Comparison of ENCODE assay signal across 8 cellular contexts in the genomic region with DNA sequence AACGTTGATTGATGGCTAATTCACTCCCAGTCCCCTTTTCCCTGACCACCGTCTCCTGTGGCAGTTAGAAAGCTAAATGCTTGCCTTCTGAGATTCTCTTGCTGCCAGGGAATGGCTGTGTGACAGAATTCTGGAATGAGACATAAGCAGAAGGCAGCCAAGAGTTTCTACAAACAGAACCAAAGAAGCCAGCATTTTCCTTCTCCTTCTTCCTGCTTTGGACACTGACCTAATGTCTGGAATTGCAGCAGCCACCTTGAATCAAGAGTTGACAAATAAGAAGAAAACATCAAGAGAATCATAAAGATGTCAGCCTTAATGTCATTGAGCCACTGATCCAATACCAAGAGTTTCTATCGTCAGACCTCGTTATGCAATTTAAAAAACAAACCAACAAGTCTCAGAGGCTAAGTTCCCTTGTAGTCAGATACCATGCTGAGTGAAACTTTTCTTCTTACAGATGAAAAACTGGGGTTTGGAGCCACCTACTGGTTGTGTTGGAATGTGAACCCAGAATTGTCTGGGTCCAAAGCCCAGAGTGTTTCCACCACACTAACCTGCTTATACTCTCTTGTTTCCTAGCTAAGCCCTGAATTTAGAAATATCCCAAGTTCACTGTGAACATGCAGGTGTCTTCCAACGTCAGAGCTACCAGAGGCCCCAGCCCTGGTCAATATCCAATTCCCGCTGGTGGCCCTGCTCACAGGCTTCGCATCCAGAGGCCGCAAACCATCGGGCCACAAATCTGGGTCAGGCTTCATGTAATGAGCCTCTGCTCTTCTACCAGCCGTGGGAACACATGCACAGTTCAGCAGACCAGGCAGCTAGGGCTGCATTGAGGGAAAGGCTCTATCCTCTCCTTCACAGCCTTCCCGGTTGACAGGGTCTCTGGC. TPM values are rescaled to one million over a fixed set of nuclear protein-coding genes. Genes with fewer than 3 reads are reported as not detected.
A peak's percentile ranks its signal among the peaks of the same experiment; 100 is the strongest.
DNase-seq lines count a peak whose midpoint lies in the region; ATAC-seq and TF ChIP-seq lines count a peak whose summit lies in the region.

No MANE protein-coding gene starts in this region.

- POLR2A ChIA-PET in AG04449 (lab: Yijun Ruan, JAX), result no interaction called here
- POLR2A ChIA-PET in naive thymus-derived CD8-positive, alpha-beta T cell (lab: Charles Lee), result no interaction called here

- ATAC-seq in GM18520 (IDR thresholded peaks at IDR 0.05; ENCODE audit: unreplicated experiment), result peak; percentile 61
- peak; percentile 77 to 78 for ATAC-seq in naive thymus-derived CD8-positive, alpha-beta T cell

- H3K4me1 Mint-ChIP-seq in naive thymus-derived CD8-positive, alpha-beta T cell, result peaks cover 0 to 13% (median 1%) of the 10 kb centered on the region in 4 donors

- no peaks in the 10 kb centered on the region for H3K36me3 Mint-ChIP-seq in naive thymus-derived CD8-positive, alpha-beta T cell

- no peak overlapping the region for H2AFZ ChIP-seq in OCI-LY3 (ENCODE audit: low read depth, low read length)

- H3K4me3 Mint-ChIP-seq in naive thymus-derived CD8-positive, alpha-beta T cell, result no peak overlapping the region

- H3K9ac ChIP-seq in OCI-LY3 (ENCODE audit: low read length), result no peak overlapping the region

- H4K20me1 ChIP-seq in OCI-LY3 (ENCODE audit: insufficient read depth, low read length), result 0 out of 2 replicates have a peak, but pooled peaks cover 3% of the 10 kb centered on the region

- H3K4me1 ChIP-seq in OCI-LY3 (ENCODE audit: low read length) (peaks cover 16% of the 10 kb centered on the region), suprapubic skin (no peaks in the 10 kb centered on the region)

- H3K4me2 ChIP-seq in OCI-LY3 (ENCODE audit: low read length), result no peak overlapping the region

- H3K9me3 Mint-ChIP-seq in naive thymus-derived CD8-positive, alpha-beta T cell, result no peaks in the 10 kb centered on the region

- peaks cover 7% of the 10 kb centered on the region; the same call in 1 of the 2 replicates for H3K27me3 ChIP-seq in OCI-LY3 (ENCODE audit: low read depth, low read length)
- no peaks in the 10 kb centered on the region for H3K27me3 ChIP-seq in suprapubic skin

- H3K36me3 ChIP-seq in OCI-LY3 (replicated peaks; ENCODE audit: low read depth, low read length), result no peaks in the 10 kb centered on the region
- no peaks in the 10 kb centered on the region for H3K36me3 ChIP-seq in suprapubic skin

- no peak overlapping the region for H3K27ac ChIP-seq in OCI-LY3 (ENCODE audit: low read length)
- no peak overlapping the region for H3K27ac ChIP-seq in suprapubic skin

- CTCF ChIA-PET in AG04449 (lab: Yijun Ruan, JAX), result interaction anchor here (0.6 to 20.3 kb wide), 35 partner anchors 9 to 675 kb away, joined by 3 to 790 read pairs (median 4); no protein-coding TSS in a partner anchor

- WGBS in suprapubic skin, result 63% methylated on average over 10 of the region's 11 CpGs

- no peaks in the 10 kb centered on the region for H3K9me3 ChIP-seq in OCI-LY3 (ENCODE audit: insufficient read depth, low read length)
- H3K9me3 ChIP-seq in suprapubic skin, result no peaks in the 10 kb centered on the region

- H3K27me3 Mint-ChIP-seq in naive thymus-derived CD8-positive, alpha-beta T cell, result peaks cover 0 to 9% (median 1%) of the 10 kb centered on the region in 5 donors

- H3K79me2 ChIP-seq in OCI-LY3 (ENCODE audit: low read length), result no peaks in the 10 kb centered on the region

- peak overlapping the region in 1 of 10 donors; percentile 77 for H3K27ac Mint-ChIP-seq in naive thymus-derived CD8-positive, alpha-beta T cell

- DNase-seq in AG04449 (ENCODE audit: low read depth, low spot score) (peak; percentile 29), HT-29 (ENCODE audit: low spot score) (peak; percentile 81), activated T-cell treated with anti-CD3 and anti-CD28 coated beads for 4 hours (peak; percentile 55), fibroblast of gingiva (ENCODE audit: low read depth) (peak; percentile 73), suprapubic skin (ENCODE audit: low spot score in 2 of 2) (no peak)
- DNase-seq in naive thymus-derived CD8-positive, alpha-beta T cell, result peak in 9 of 10 donors; percentile 11 to 72 (median 56)

- TF ChIP-seq CTCF in AG04449 (IDR thresholded peaks at IDR 0.05; ENCODE audit: insufficient read depth, low read length, missing control alignments) (peak; percentile 66), OCI-LY3 (IDR thresholded peaks at IDR 0.05; ENCODE audit: low read depth, low read length) (peak; percentile 81), suprapubic skin (IDR thresholded peaks at IDR 0.05) (peak; percentile 52 to 55)

- H3K4me3 ChIP-seq in AG04449 (ENCODE audit: low read depth, low read length) (no peak overlapping the region), OCI-LY3 (ENCODE audit: low read length) (no peak overlapping the region), suprapubic skin (no peak overlapping the region)

- no peak for TF ChIP-seq EP300 in suprapubic skin (IDR thresholded peaks at IDR 0.05)

- no peak for TF ChIP-seq POLR2A in suprapubic skin (IDR thresholded peaks at IDR 0.05)

RNA-seq across cellular contexts. Expression of a gene that starts 42.5 kb away (rescaled TPM):
- total RNA-seq in HT-29 (2014; rRNA removed; shearing (Covaris generic)), result 0.05 TPM in 1 of 2 replicates, not detected in the other
- total RNA-seq in naive thymus-derived CD8-positive, alpha-beta T cell, result 1 to 10 TPM; 1.3 to 2.5 TPM
- polyA plus RNA-seq in naive thymus-derived CD8-positive, alpha-beta T cell, result under 1 TPM; 0.06 to 0.17 (median 0.14) TPM
- total RNA-seq in suprapubic skin, result 1 to 10 TPM in 1 of 4 donors, under 1 TPM in 3; 0.36 to 2.2 (median 0.64) TPM

Comparison
In these comparisons a context has a peak if more than half of its experiments do, and no peak if none do; other contexts are left out.
1. DNase-seq: peak in AG04449 (single experiment), HT-29 (single experiment), activated T-cell treated with anti-CD3 and anti-CD28 coated beads for 4 hours (single experiment), fibroblast of gingiva (single experiment) and naive thymus-derived CD8-positive, alpha-beta T cell (9 of 10); none in suprapubic skin (0 of 2).
2. Peak in every context shown above with its lines, with median percentiles within 50 percentile points of each other: CTCF ChIP-seq.